In genomic region chr4:123505457-123506310, GRCh38 we compare ENCODE assay signal across 8 cellular contexts.
DNase-seq lines count a peak whose midpoint lies in the region; ATAC-seq, FAIRE-seq and TF ChIP-seq lines count a peak whose summit lies in the region.

No MANE protein-coding gene starts in this region.

- no peaks in the 10 kb centered on the region for H4K20me1 ChIP-seq in BLaER1

- peaks cover 7% of the 10 kb centered on the region for H3K4me1 Mint-ChIP-seq in T-helper 1 cell treated with Interleukin-12 subunit alpha and Interleukin-12 subunit beta and Interleukin-4 antibody, amounts not matched to agents 30 μg/mL and 1 μg/mL, for 36 hours (ENCODE audit: low read depth)

- peaks cover 2% of the 10 kb centered on the region for H3K9me3 Mint-ChIP-seq in T-helper 1 cell treated with Interleukin-12 subunit alpha and Interleukin-12 subunit beta and Interleukin-4 antibody, amounts not matched to agents 30 μg/mL and 1 μg/mL, for 36 hours

- peak overlapping the region; percentile 83 for H3K4me3 Mint-ChIP-seq in T-helper 1 cell treated with Interleukin-12 subunit alpha and Interleukin-12 subunit beta and Interleukin-4 antibody, amounts not matched to agents 30 μg/mL and 1 μg/mL, for 36 hours

- H3K27me3 ChIP-seq in BLaER1 (peaks cover 30% of the 10 kb centered on the region), ectodermal cell (ENCODE audit: control insufficient read depth, insufficient read depth, low read length, poor library complexity, severe bottlenecking) (peaks cover 41% of the 10 kb centered on the region), left lung (peaks cover 0 to 10% of the 10 kb centered on the region in 2 donors)

- H3K36me3 Mint-ChIP-seq in T-helper 1 cell treated with Interleukin-12 subunit alpha and Interleukin-12 subunit beta and Interleukin-4 antibody, amounts not matched to agents 30 μg/mL and 1 μg/mL, for 36 hours (ENCODE audit: low read depth), result peaks cover 3% of the 10 kb centered on the region

- no peak for TF ChIP-seq CTCF in left lung (IDR thresholded peaks at IDR 0.05)

- no peak overlapping the region for H3K27ac ChIP-seq in BLaER1
- H3K27ac ChIP-seq in ectodermal cell (ENCODE audit: insufficient read depth, low read depth, low read length, poor library complexity, severe bottlenecking), result peak overlapping the region; percentile 60
- peak overlapping the region; percentile 62 to 83 for H3K27ac ChIP-seq in left lung

- H3K36me3 ChIP-seq in BLaER1 (no peaks in the 10 kb centered on the region), ectodermal cell (ENCODE audit: control insufficient read depth, insufficient read depth, low read length) (no peaks in the 10 kb centered on the region), left lung (no peaks in the 10 kb centered on the region)

- TF ChIP-seq POLR2A in GM19193 (IDR thresholded peaks at IDR 0.05; ENCODE audit: extremely low read depth, insufficient read depth, insufficient read length), result peak; percentile 41

- H3K27ac Mint-ChIP-seq in T-helper 1 cell treated with Interleukin-12 subunit alpha and Interleukin-12 subunit beta and Interleukin-4 antibody, amounts not matched to agents 30 μg/mL and 1 μg/mL, for 36 hours, result no peak overlapping the region

- peak; percentile 62 for DNase-seq in KBM-7
- peak; percentile 59 to 88 for DNase-seq in left lung
- peak; percentile 6 to 24 for DNase-seq in stimulated activated CD8-positive, alpha-beta memory T cell treated with anti-CD3 and anti-CD28 coated beads, Interleukin-2, amount 100 ng/mL, for 48 hours (ENCODE audit: low read depth in 2 of 2)
- no peak for DNase-seq in HTR-8/SVneo (ENCODE audit: insufficient read length, low spot score)

- WGBS in ectodermal cell, 2 experiments, result 1% methylated on average over 55 of the region's 55 CpGs

- peak overlapping the region; percentile 78 for H3K4me2 ChIP-seq in BLaER1

- peak overlapping the region; percentile 63 for H3K4me3 ChIP-seq in BLaER1
- peak overlapping the region; percentile 45 for H3K4me3 ChIP-seq in ectodermal cell (ENCODE audit: insufficient read depth, low read depth, low read length)
- peak overlapping the region; percentile 32 to 45 for H3K4me3 ChIP-seq in left lung

- ATAC-seq in left lung, result peak; percentile 75

- peaks cover 37% of the 10 kb centered on the region for H3K27me3 Mint-ChIP-seq in T-helper 1 cell treated with Interleukin-12 subunit alpha and Interleukin-12 subunit beta and Interleukin-4 antibody, amounts not matched to agents 30 μg/mL and 1 μg/mL, for 36 hours (ENCODE audit: low read depth)

- no peak for FAIRE-seq in HTR-8/SVneo (lab: Jason Lieb, UNC)

- peaks cover 14% of the 10 kb centered on the region; the same call in 1 of the 2 replicates for H3K9me3 ChIP-seq in BLaER1
- no peaks in the 10 kb centered on the region for H3K9me3 ChIP-seq in ectodermal cell (ENCODE audit: control insufficient read depth, low read length)
- H3K9me3 ChIP-seq in left lung, result no peaks in the 10 kb centered on the region

- peaks cover 15% of the 10 kb centered on the region for H3K4me1 ChIP-seq in BLaER1
- H3K4me1 ChIP-seq in ectodermal cell (ENCODE audit: control insufficient read depth, insufficient read depth, low read length), result no peaks in the 10 kb centered on the region
- peaks cover 0 to 14% of the 10 kb centered on the region in 2 donors for H3K4me1 ChIP-seq in left lung

- no peak overlapping the region for H3K9ac ChIP-seq in BLaER1

- in situ Hi-C loops in KBM-7 (cut with MboI; ENCODE audit: low pct_unique_long_range_greater_than_20kb, low sequenced_read_pairs), result no loop called here

- intact Hi-C loops in left lung (cut with DNase I), result no loop called here
